ENCODE assay signal across 11 cellular contexts in the genomic region with DNA sequence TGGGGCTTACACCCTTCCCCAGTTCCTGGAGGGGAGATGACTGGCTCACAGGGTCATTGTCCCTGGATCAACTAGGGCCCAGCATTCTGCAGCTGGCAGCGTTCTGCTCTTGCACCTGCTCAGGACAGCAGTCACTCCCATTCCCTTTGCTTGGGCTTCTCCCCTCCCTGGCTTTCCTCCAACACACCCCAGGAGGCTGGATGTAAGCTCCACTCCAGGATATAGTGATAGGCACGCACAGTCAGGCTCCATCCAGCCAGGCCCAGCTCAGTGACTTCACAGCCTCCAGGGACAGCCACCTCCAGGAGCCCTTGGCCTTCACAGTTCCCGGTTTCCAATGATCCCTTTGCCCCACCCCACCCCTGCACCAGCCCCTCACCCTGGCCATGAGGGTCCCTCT. TPM values are rescaled to one million over a fixed set of nuclear protein-coding genes. Genes with fewer than 3 reads are reported as not detected.
DNase-seq lines count a peak whose midpoint lies in the region; ATAC-seq and TF ChIP-seq lines count a peak whose summit lies in the region.
"Had no signal": no experiment of that assay in that cellular context is flagged by ENCODE, and none has a peak within 500 bp of the region (broad histone marks: within the 10 kb centered on the region; RNA-seq: fewer than 3 reads in every experiment).

No MANE protein-coding gene starts in this region.

- WGBS in suprapubic skin = 88% methylated on average over 3 of the region's 3 CpGs

- H3K27ac ChIP-seq in gastrocnemius medialis (peak overlapping the region in 3 of 4 donors; percentile 56 to 72 (median 66)), suprapubic skin (no peak overlapping the region)
- H3K27ac ChIP-seq: SK-N-MC had no signal

- no peak for TF ChIP-seq POLR2A in gastrocnemius medialis (IDR thresholded peaks at IDR 0.05)
- no peak for TF ChIP-seq POLR2A in suprapubic skin (IDR thresholded peaks at IDR 0.05)

- ATAC-seq in activated T-cell treated with anti-CD3 and anti-CD28 coated beads, Interleukin-2, amount 50 U/mL, for 4 hours = no peak
- ATAC-seq in gastrocnemius medialis (peak in 1 of 2 donors; percentile 10), HG03342 (IDR thresholded peaks at IDR 0.05; ENCODE audit: unreplicated experiment) (no peak)

- no peak overlapping the region for H3K4me3 Mint-ChIP-seq in activated T-cell treated with anti-CD3 and anti-CD28 coated beads, Interleukin-2, amount 50 U/mL, for 24 hours
- H3K4me3 Mint-ChIP-seq in activated T-cell treated with anti-CD3 and anti-CD28 coated beads, Interleukin-2, amount 50 U/mL, for 4 hours = no peak overlapping the region

- H3K27ac Mint-ChIP-seq in activated T-cell treated with anti-CD3 and anti-CD28 coated beads, Interleukin-2, amount 50 U/mL, for 24 hours = peak overlapping the region; percentile 84

- H3K4me3 ChIP-seq in gastrocnemius medialis = no peak overlapping the region
- no peak overlapping the region for H3K4me3 ChIP-seq in suprapubic skin
- H3K4me3 ChIP-seq: SK-N-MC had no signal

- peaks cover 48% of the 10 kb centered on the region for H3K4me1 Mint-ChIP-seq in activated T-cell treated with anti-CD3 and anti-CD28 coated beads, Interleukin-2, amount 50 U/mL, for 24 hours (ENCODE audit: low read depth)
- peaks cover 41% of the 10 kb centered on the region for H3K4me1 Mint-ChIP-seq in activated T-cell treated with anti-CD3 and anti-CD28 coated beads, Interleukin-2, amount 50 U/mL, for 4 hours (ENCODE audit: low read depth)

- intact Hi-C loops in gastrocnemius medialis (cut with DNase I; ENCODE audit: low total_unique reads) = no loop called here

- no peak for TF ChIP-seq EP300 in suprapubic skin (IDR thresholded peaks at IDR 0.05)

- TF ChIP-seq CTCF in gastrocnemius medialis (IDR thresholded peaks at IDR 0.05 in 4 of 5, conservative IDR thresholded peaks at IDR 0.05 in 1 of 5) (no peak), suprapubic skin (IDR thresholded peaks at IDR 0.05) (no peak)

- in situ Hi-C loops in gastrocnemius medialis (cut with MboI; ENCODE audit: low sequenced_read_pairs in 4 of 4) = no loop called here

- H3K27me3 Mint-ChIP-seq in activated T-cell treated with anti-CD3 and anti-CD28 coated beads, Interleukin-2, amount 50 U/mL, for 24 hours = no peaks in the 10 kb centered on the region
- no peaks in the 10 kb centered on the region for H3K27me3 Mint-ChIP-seq in activated T-cell treated with anti-CD3 and anti-CD28 coated beads, Interleukin-2, amount 50 U/mL, for 4 hours (ENCODE audit: low read depth)

- H3K27me3 ChIP-seq in gastrocnemius medialis (no peaks in the 10 kb centered on the region), suprapubic skin (no peaks in the 10 kb centered on the region)

- H3K9me3 ChIP-seq in gastrocnemius medialis = no peaks in the 10 kb centered on the region
- H3K9me3 ChIP-seq in suprapubic skin = no peaks in the 10 kb centered on the region

- H3K4me1 ChIP-seq in gastrocnemius medialis (peaks cover 17 to 23% of the 10 kb centered on the region in 2 donors), suprapubic skin (peaks cover 26% of the 10 kb centered on the region)

- no peaks in the 10 kb centered on the region for H3K9me3 Mint-ChIP-seq in activated T-cell treated with anti-CD3 and anti-CD28 coated beads, Interleukin-2, amount 50 U/mL, for 24 hours
- H3K9me3 Mint-ChIP-seq in activated T-cell treated with anti-CD3 and anti-CD28 coated beads, Interleukin-2, amount 50 U/mL, for 4 hours = no peaks in the 10 kb centered on the region

- no peak for DNase-seq in activated T-cell treated with anti-CD3 and anti-CD28 coated beads, Interleukin-2, amount 50 U/mL, for 24 hours
- no peak for DNase-seq in activated T-cell treated with anti-CD3 and anti-CD28 coated beads, Interleukin-2, amount 50 U/mL, for 4 hours
- peak; percentile 92 for DNase-seq in NCI-H146 (lab: John Stamatoyannopoulos, UW)
- peak; percentile 96 for DNase-seq in SHP77 (lab: John Stamatoyannopoulos, UW)
- DNase-seq in gastrocnemius medialis = peak in 1 of 2 donors; percentile 36
- no peak for DNase-seq in SKM-1 treated with dmso at 0.1 percent for 144 hours (lab: John Stamatoyannopoulos, UW; ENCODE audit: unreplicated experiment)
- no peak for DNase-seq in suprapubic skin (ENCODE audit: low spot score in 2 of 2)
- DNase-seq: activated CD4-positive, CD25-positive, alpha-beta regulatory T cell treated with anti-CD3 and anti-CD28 coated beads, Interleukin-2, amount 50 U/mL, for 72 hours; NCI-H2227 treated with DMSO at 0.1 percent for 48 hours had no signal

- H3K36me3 ChIP-seq in gastrocnemius medialis (no peaks in the 10 kb centered on the region), suprapubic skin (no peaks in the 10 kb centered on the region)

- H3K36me3 Mint-ChIP-seq in activated T-cell treated with anti-CD3 and anti-CD28 coated beads, Interleukin-2, amount 50 U/mL, for 24 hours (ENCODE audit: low read depth) = no peaks in the 10 kb centered on the region
- H3K36me3 Mint-ChIP-seq in activated T-cell treated with anti-CD3 and anti-CD28 coated beads, Interleukin-2, amount 50 U/mL, for 4 hours (ENCODE audit: insufficient read depth) = no peaks in the 10 kb centered on the region

RNA-seq across cellular contexts. Expression of a gene that starts 1.9 kb away (rescaled TPM):
- under 1 TPM; 0.16 to 0.69 (median 0.46) TPM for total RNA-seq in activated T-cell treated with anti-CD3 and anti-CD28 coated beads, Interleukin-2, amount 50 U/mL, for 4 hours
- total RNA-seq in gastrocnemius medialis = under 1 TPM in 3 of 4 donors, not detected in 1; 0.03 to 0.05 (median 0.04) TPM
- total RNA-seq in suprapubic skin = 1 to 10 TPM; 1.3 to 3.4 (median 2.8) TPM

RNA-seq across cellular contexts. Expression of a gene that starts 53.3 kb away (rescaled TPM):
- 1 to 10 TPM; 3.6 to 5.5 (median 4.9) TPM for total RNA-seq in activated T-cell treated with anti-CD3 and anti-CD28 coated beads, Interleukin-2, amount 50 U/mL, for 4 hours
- total RNA-seq in gastrocnemius medialis = 10 to 100 TPM in 1 of 4 donors, under 1 TPM in 1, not detected in 2; 0.13 to 11.5 TPM
- total RNA-seq in suprapubic skin = 100 to 1,000 TPM in 1 of 4 donors, 10 to 100 TPM in 3; 59.7 to 195 (median 73.7) TPM

Comparison
In these comparisons a context has a peak if more than half of its experiments do, and no peak if none do; other contexts are left out.
1. DNase-seq: peak in NCI-H146 (single experiment) and SHP77 (2 of 2); none in activated T-cell treated with anti-CD3 and anti-CD28 coated beads, Interleukin-2, amount 50 U/mL, for 24 hours (single experiment), activated T-cell treated with anti-CD3 and anti-CD28 coated beads, Interleukin-2, amount 50 U/mL, for 4 hours (single experiment), SKM-1 treated with dmso at 0.1 percent for 144 hours (single experiment) and suprapubic skin (0 of 2).
2. RNA of a gene that starts 53.3 kb away (total RNA-seq): 59.7 to 195 TPM in suprapubic skin; 3.6 to 5.5 TPM in activated T-cell treated with anti-CD3 and anti-CD28 coated beads, Interleukin-2, amount 50 U/mL, for 4 hours and 0.13 to 11.5 TPM in gastrocnemius medialis; every median in the first group is over 4 times any median in the second.